24 cellular contexts compared by ENCODE assay signal in genomic region chr1:32042330-32042729, GRCh38. TPM values are rescaled to one million over a fixed set of nuclear protein-coding genes. Genes with fewer than 3 reads are reported as not detected.
A peak's percentile ranks its signal among the peaks of the same experiment; 100 is the strongest.
DNase-seq lines count a peak whose midpoint lies in the region; ATAC-seq and TF ChIP-seq lines count a peak whose summit lies in the region.
"Had no signal": no experiment of that assay in that cellular context is flagged by ENCODE, and none has a peak within 500 bp of the region (broad histone marks: within the 10 kb centered on the region; RNA-seq: fewer than 3 reads in every experiment).

No MANE protein-coding gene starts in this region.

- H3K9me3 ChIP-seq in smooth muscle cell (replicated peaks; ENCODE audit: low read depth), result no peaks in the 10 kb centered on the region
- no peaks in the 10 kb centered on the region for H3K9me3 ChIP-seq in CD8-positive, alpha-beta memory T cell (ENCODE audit: low read length)

- 96% methylated on average over 5 of the region's 5 CpGs for WGBS in smooth muscle cell (ENCODE audit: low lambda C conversion rate)

- H3K27me3 Mint-ChIP-seq in brain, result no peaks in the 10 kb centered on the region
- H3K27me3 Mint-ChIP-seq in CD8-positive, alpha-beta memory T cell, result no peaks in the 10 kb centered on the region

- no peaks in the 10 kb centered on the region for H3K4me1 ChIP-seq in smooth muscle cell (ENCODE audit: low read depth)
- no peaks in the 10 kb centered on the region for H3K4me1 ChIP-seq in CD8-positive, alpha-beta memory T cell (ENCODE audit: insufficient read depth, low read length)

- peaks cover 21% of the 10 kb centered on the region for H4K20me1 ChIP-seq in smooth muscle cell (ENCODE audit: low read depth)

- H3K27ac Mint-ChIP-seq in brain, result peak overlapping the region in 3 of 5 experiments; percentile 58 to 70 (median 69)
- H3K27ac Mint-ChIP-seq in CD8-positive, alpha-beta memory T cell, result no peak overlapping the region
- H3K27ac Mint-ChIP-seq: CD8-positive, alpha-beta T cell had no signal

- no peak for ATAC-seq in GM19463 (IDR thresholded peaks at IDR 0.05; ENCODE audit: unreplicated experiment)
- ATAC-seq: CD8-positive, alpha-beta T cell had no signal

- H2AFZ ChIP-seq in smooth muscle cell (ENCODE audit: low read depth), result no peak overlapping the region

- DNase-seq in NCI-H82 (lab: John Stamatoyannopoulos, UW) (peak; percentile 28), NCI-H82 treated with DMSO at 0.1 percent for 48 hours (lab: John Stamatoyannopoulos, UW; ENCODE audit: unreplicated experiment) (no peak), substantia nigra (lab: John Stamatoyannopoulos, UW) (peak in 8 of 49 donors; percentile 3 to 23 (median 10)), smooth muscle cell (lab: John Stamatoyannopoulos, UW; ENCODE audit: unreplicated experiment) (no peak)
- DNase-seq in CD8-positive, alpha-beta memory T cell, result no peak
- DNase-seq: ACHN; C1 segment of cervical spinal cord; Calu3; CD8-positive, alpha-beta T cell; GOT3; HCEC 1CT; IMR-90; NCI-H1105; NCI-H146; NCI-H2029; NCI-H2171; NCI-H345; NCI-H524 treated with DMSO at 0.1 percent for 48 hours; Right ventricle myocardium superior had no signal

- H3F3A ChIP-seq in smooth muscle cell (ENCODE audit: low read depth), result no peaks in the 10 kb centered on the region

- no peak overlapping the region for H3K9ac ChIP-seq in smooth muscle cell (ENCODE audit: low read depth)
- H3K9ac ChIP-seq: KMS-11 had no signal

- CTCF ChIA-PET in CD8-positive, alpha-beta memory T cell (lab: Charles Lee), result no interaction called here

- peaks cover 16% of the 10 kb centered on the region for H3K4me1 Mint-ChIP-seq in brain
- peaks cover 0 to 1% (median 0%) of the 10 kb centered on the region in 3 donors for H3K4me1 Mint-ChIP-seq in CD8-positive, alpha-beta memory T cell

- no peak overlapping the region for H3K4me3 Mint-ChIP-seq in brain
- no peak overlapping the region for H3K4me3 Mint-ChIP-seq in CD8-positive, alpha-beta memory T cell
- H3K4me3 Mint-ChIP-seq: CD8-positive, alpha-beta T cell had no signal

- H3K27ac ChIP-seq in layer of hippocampus (ENCODE audit: low read depth, low read length) (peak overlapping the region; percentile 39), substantia nigra (ENCODE audit: low read depth, low read length, poor library complexity, severe bottlenecking) (peak overlapping the region; percentile 69), smooth muscle cell (ENCODE audit: low read depth) (no peak overlapping the region)
- no peak overlapping the region for H3K27ac ChIP-seq in CD8-positive, alpha-beta memory T cell (ENCODE audit: low read depth, low read length)
- H3K27ac ChIP-seq: 22Rv1, KMS-11 had no signal

- no peaks in the 10 kb centered on the region for H3K9me3 Mint-ChIP-seq in brain
- no peaks in the 10 kb centered on the region for H3K9me3 Mint-ChIP-seq in CD8-positive, alpha-beta memory T cell
- H3K9me3 Mint-ChIP-seq: CD8-positive, alpha-beta T cell had no signal

- H3K4me2 ChIP-seq in smooth muscle cell, result no peak overlapping the region
- H3K4me2 ChIP-seq: KMS-11 had no signal

- POLR2A ChIA-PET in CD8-positive, alpha-beta memory T cell (lab: Charles Lee), result no interaction called here

- peaks cover 63% of the 10 kb centered on the region for H3K79me2 ChIP-seq in smooth muscle cell (ENCODE audit: low read depth)

- H3K4me3 ChIP-seq in smooth muscle cell, result no peak overlapping the region
- H3K4me3 ChIP-seq in CD8-positive, alpha-beta memory T cell (ENCODE audit: low read length), result no peak overlapping the region

- no peak for TF ChIP-seq CTCF in brain (conservative IDR thresholded peaks at IDR 0.05)
- no peak for TF ChIP-seq CTCF in smooth muscle cell (IDR thresholded peaks at IDR 0.05; ENCODE audit: borderline replicate concordance, insufficient read depth, poor library complexity, severe bottlenecking)

- peaks cover 55% of the 10 kb centered on the region for H3K36me3 ChIP-seq in smooth muscle cell (ENCODE audit: low read depth)
- H3K36me3 ChIP-seq in CD8-positive, alpha-beta memory T cell (ENCODE audit: insufficient read depth, low read length), result peaks cover 53% of the 10 kb centered on the region

- H3K27me3 ChIP-seq in layer of hippocampus (ENCODE audit: control insufficient read depth, insufficient read depth, low read length) (no peaks in the 10 kb centered on the region), smooth muscle cell (ENCODE audit: low read depth) (no peaks in the 10 kb centered on the region)
- no peaks in the 10 kb centered on the region for H3K27me3 ChIP-seq in CD8-positive, alpha-beta memory T cell (ENCODE audit: insufficient read depth, low read length, poor library complexity, severe bottlenecking)

- peaks cover 61% of the 10 kb centered on the region for H3K36me3 Mint-ChIP-seq in brain
- peaks cover 3 to 78% (median 21%) of the 10 kb centered on the region in 3 donors for H3K36me3 Mint-ChIP-seq in CD8-positive, alpha-beta memory T cell

RNA-seq across cellular contexts. Expression of gene KHDRBS1, which starts 28.7 kb away (rescaled TPM):
- polyA plus RNA-seq in brain (ENCODE audit: insufficient read depth, low read depth, low replicate concordance), result 186 TPM
- 80.4 and 90.6 TPM in 2 replicates for total RNA-seq in smooth muscle cell
- 85.0 and 86.5 TPM in 2 replicates for polyA plus RNA-seq in smooth muscle cell
- 100 to 1,000 TPM; 210 TPM for total RNA-seq in CD8-positive, alpha-beta memory T cell
- 117 TPM for polyA plus RNA-seq in CD8-positive, alpha-beta memory T cell

RNA-seq across cellular contexts. Expression of gene TMEM39B, which starts 30.4 kb away (rescaled TPM):
- polyA plus RNA-seq in brain (ENCODE audit: insufficient read depth, low read depth, low replicate concordance), result 29.0 TPM
- total RNA-seq in smooth muscle cell, result 9.2 and 9.4 TPM in 2 replicates
- 4.4 and 7.5 TPM in 2 replicates for polyA plus RNA-seq in smooth muscle cell
- total RNA-seq in CD8-positive, alpha-beta memory T cell, result 10 to 100 TPM; 23.4 to 25.8 TPM
- 2.4 TPM for polyA plus RNA-seq in CD8-positive, alpha-beta memory T cell

Comparison
In these comparisons a context has a peak if more than half of its experiments do, and no peak if none do; other contexts are left out.
1. H3K27ac Mint-ChIP-seq: peak in brain (3 of 5); none in CD8-positive, alpha-beta memory T cell (0 of 8).
2. H3K27ac ChIP-seq: peak in layer of hippocampus (single experiment) and substantia nigra (single experiment); none in smooth muscle cell (single experiment) and CD8-positive, alpha-beta memory T cell (single experiment).